ENCODE assay signal across 16 cellular contexts in genomic region chr2:147204102-147204501, GRCh38.
DNase-seq lines count a peak whose midpoint lies in the region; ATAC-seq and FAIRE-seq lines count a peak whose summit lies in the region.
"Had no signal": no experiment of that assay in that cellular context is flagged by ENCODE, and none has a peak within 500 bp of the region (broad histone marks: within the 10 kb centered on the region; RNA-seq: fewer than 3 reads in every experiment).

No MANE protein-coding gene starts in this region.

- peak; percentile 94 for FAIRE-seq in RCC 7860 (lab: Jason Lieb, UNC)
- FAIRE-seq: endometrium, GM12891 had no signal

- no peak overlapping the region for H3K4me3 ChIP-seq in skeletal muscle cell (ENCODE audit: low read depth, low read length)
- H3K4me3 ChIP-seq: heart right ventricle had no signal

- no peak for ATAC-seq in HG02678 (IDR thresholded peaks at IDR 0.05; ENCODE audit: unreplicated experiment)
- ATAC-seq in HG03520 (IDR thresholded peaks at IDR 0.05; ENCODE audit: unreplicated experiment) = no peak
- ATAC-seq: heart right ventricle, left colon, Right ventricle myocardium inferior had no signal

- DNase-seq in H4 (ENCODE audit: low spot score) (peak; percentile 82), RCC 7860 (ENCODE audit: low spot score) (peak; percentile 71), fibroblast of gingiva (ENCODE audit: low read depth) (peak; percentile 78), skeletal muscle cell (ENCODE audit: low read depth) (peak; percentile 25), CD1c-positive myeloid dendritic cell (ENCODE audit: extremely low spot score) (no peak)
- DNase-seq in activated CD4-positive, CD25-positive, alpha-beta regulatory T cell treated with anti-CD3 and anti-CD28 coated beads, Interleukin-2, amount 50 U/mL, for 72 hours = no peak
- DNase-seq: activated CD8-positive, alpha-beta memory T cell treated with anti-CD3 and anti-CD28 coated beads, Interleukin-2, amount 50 U/mL, for 4 hours; caudate nucleus; CD4-positive, alpha-beta memory T cell; heart right ventricle; left colon had no signal

Comparison
In these comparisons a context has a peak if more than half of its experiments do, and no peak if none do; other contexts are left out.
1. DNase-seq: peak in H4 (single experiment), RCC 7860 (single experiment), fibroblast of gingiva (single experiment) and skeletal muscle cell (single experiment); none in activated CD4-positive, CD25-positive, alpha-beta regulatory T cell treated with anti-CD3 and anti-CD28 coated beads, Interleukin-2, amount 50 U/mL, for 72 hours (single experiment) and CD1c-positive myeloid dendritic cell (single experiment).